ENCODE assay signal across 19 cellular contexts in the genomic region with DNA sequence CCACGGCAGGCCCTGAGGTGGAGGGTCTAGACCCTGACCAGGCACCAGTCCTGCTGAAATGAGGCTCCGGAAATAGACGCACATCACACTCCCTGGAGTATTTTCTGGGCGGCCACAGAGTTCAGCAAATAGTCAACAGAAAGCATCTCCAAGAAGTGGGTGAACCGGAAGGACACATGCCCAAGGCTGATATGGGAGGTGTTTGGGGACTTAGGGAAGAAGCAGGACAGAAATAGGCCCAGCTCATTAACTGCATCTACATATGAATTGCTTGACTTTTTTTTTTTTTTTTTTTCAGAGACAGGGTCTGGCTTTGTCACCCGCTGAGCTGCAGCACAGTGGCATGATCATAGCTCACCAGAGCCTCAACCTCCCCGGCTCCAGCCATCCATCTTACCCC. TPM values are rescaled to one million over a fixed set of nuclear protein-coding genes. Genes with fewer than 3 reads are reported as not detected.
DNase-seq lines count a peak whose midpoint lies in the region; ATAC-seq, FAIRE-seq and TF ChIP-seq lines count a peak whose summit lies in the region.
"Had no signal": no experiment of that assay in that cellular context is flagged by ENCODE, and none has a peak within 500 bp of the region (broad histone marks: within the 10 kb centered on the region; RNA-seq: fewer than 3 reads in every experiment).

No MANE protein-coding gene starts in this region.

- no TSS peak for BruUV-seq in HCT116 (replicated peaks; lab: Mats Ljungman, UMichigan)
- no TSS peak for BruUV-seq in K562 (replicated peaks; lab: Mats Ljungman, UMichigan)

- POLR2A ChIA-PET in AG04450 (lab: Yijun Ruan, JAX) = interaction anchor here (1.0 kb wide), 1 partner anchor 9 kb away, joined by 4 read pairs; no protein-coding TSS in a partner anchor
- POLR2A ChIA-PET in HCT116 (lab: Charles Lee) = no interaction called here
- POLR2A ChIA-PET in K562 (lab: Yijun Ruan, JAX) = interaction anchor here (0.6 to 1.1 kb wide), 4 partner anchors 11 to 1266 kb away, joined by 3 to 4 read pairs (median 3); no protein-coding TSS in a partner anchor

- ATAC-seq in HCT116 = no peak
- no peak for ATAC-seq in K562
- no peak for ATAC-seq in GM21381 (IDR thresholded peaks at IDR 0.05; ENCODE audit: unreplicated experiment)
- no peak for ATAC-seq in activated naive CD4-positive, alpha-beta T cell treated with anti-CD3 and anti-CD28 coated beads, Interleukin-2, amount 50 U/mL, for 72 hours
- ATAC-seq in HG02798 (IDR thresholded peaks at IDR 0.05; ENCODE audit: poor library complexity, unreplicated experiment) = no peak
- ATAC-seq: activated naive CD8-positive, alpha-beta T cell treated with anti-CD3 and anti-CD28 coated beads, Interleukin-2, amount 50 U/mL, for 24 hours; left lobe of liver; right cardiac atrium had no signal

- H3K4me2 ChIP-seq in HCT116 (ENCODE audit: low read length) = peak overlapping the region; percentile 76
- no peak overlapping the region for H3K4me2 ChIP-seq in K562 (ENCODE audit: insufficient read depth, low read length)
- no peak overlapping the region for H3K4me2 ChIP-seq in mesenchymal stem cell (ENCODE audit: low read length, poor library complexity, severe bottlenecking)

- no peak overlapping the region for H2BK5ac ChIP-seq in mesenchymal stem cell (ENCODE audit: low read depth, low read length, poor library complexity, severe bottlenecking)

- RAD21 ChIA-PET in HCT116 (lab: Charles Lee; ENCODE audit: low non-redundant PET in 1 of 2, low total read pairs in 2 of 2, uncharacterized antibody in 2 of 2, unreplicated experiment in 2 of 2) = no interaction called here

- no peak overlapping the region for H2BK120ac ChIP-seq in mesenchymal stem cell (ENCODE audit: low read depth, low read length)

- TF ChIP-seq POLR2A in HCT116 (IDR thresholded peaks at IDR 0.05; ENCODE audit: borderline replicate concordance, extremely low read depth, insufficient read depth, insufficient read length) = no peak
- no peak for TF ChIP-seq POLR2A in K562 (conservative IDR thresholded peaks at IDR 0.05)

- no peak for FAIRE-seq in K562 (lab: Jason Lieb, UNC)

- H2AFZ ChIP-seq in HCT116 (ENCODE audit: low read depth, low read length, poor library complexity, severe bottlenecking) (no peak overlapping the region), K562 (ENCODE audit: low read depth, low read length) (no peak overlapping the region), mesenchymal stem cell (ENCODE audit: low read depth, low read length) (no peak overlapping the region)

- no peak overlapping the region for H3K23ac ChIP-seq in mesenchymal stem cell (ENCODE audit: low read length in 2 of 2)

- H2BK12ac ChIP-seq in mesenchymal stem cell (ENCODE audit: low read length in 2 of 2) = no peak overlapping the region

- H3K36me3 ChIP-seq in HCT116 (ENCODE audit: control insufficient read depth in 1 of 2, insufficient read depth in 2 of 2, low read length in 2 of 2) (no peaks in the 10 kb centered on the region), K562 (ENCODE audit: control insufficient read depth, insufficient read depth, low read length) (no peaks in the 10 kb centered on the region), mesenchymal stem cell (ENCODE audit: control insufficient read depth in 1 of 2, insufficient read depth in 2 of 2, low read depth in 1 of 2, low read length in 2 of 2) (peaks cover 37 to 49% of the 10 kb centered on the region in 2 experiments)
- H3K36me3 ChIP-seq: thyroid gland had no signal

- no peaks in the 10 kb centered on the region for H3K9me2 ChIP-seq in HCT116 (ENCODE audit: insufficient read depth)

- no peak for TF ChIP-seq CTCF in AG04450 (IDR thresholded peaks at IDR 0.05; ENCODE audit: low read depth, low read length)
- TF ChIP-seq CTCF in HCT116 (IDR thresholded peaks at IDR 0.05 in 2 of 3, conservative IDR thresholded peaks at IDR 0.05 in 1 of 3; ENCODE audit: borderline replicate concordance in 1 of 3, insufficient read depth in 1 of 3, low read depth in 2 of 3, low read length in 2 of 3) = no peak
- no peak for TF ChIP-seq CTCF in K562 (IDR thresholded peaks at IDR 0.05 in 2 of 3, conservative IDR thresholded peaks at IDR 0.05 in 1 of 3; ENCODE audit: insufficient read depth in 2 of 3, low read depth in 1 of 3, low read length in 3 of 3)

- WGBS in K562 (ENCODE audit: insufficient coverage, low coverage, missing lambda C conversion rate) = 15% methylated on average over 7 of the region's 7 CpGs
- 81% methylated on average over 7 of the region's 7 CpGs for WGBS in mesenchymal stem cell

- H3K79me2 ChIP-seq in HCT116 (ENCODE audit: insufficient read depth, low read length) (peaks cover 44% of the 10 kb centered on the region), K562 (ENCODE audit: control insufficient read depth, insufficient read depth, low read length) (no peaks in the 10 kb centered on the region)

- no peaks in the 10 kb centered on the region for H3K9me3 Mint-ChIP-seq in activated naive CD4-positive, alpha-beta T cell treated with anti-CD3 and anti-CD28 coated beads, Interleukin-2, amount 50 U/mL, for 72 hours
- H3K9me3 Mint-ChIP-seq: activated naive CD8-positive, alpha-beta T cell treated with anti-CD3 and anti-CD28 coated beads, Interleukin-2, amount 50 U/mL, for 24 hours; nephron progenitor cell had no signal

- H2AK5ac ChIP-seq in mesenchymal stem cell (ENCODE audit: low read length, severe bottlenecking) = no peak overlapping the region

- no peak overlapping the region for H4K91ac ChIP-seq in mesenchymal stem cell (ENCODE audit: low read length)

- no peak overlapping the region for H3K27ac Mint-ChIP-seq in activated naive CD4-positive, alpha-beta T cell treated with anti-CD3 and anti-CD28 coated beads, Interleukin-2, amount 50 U/mL, for 72 hours
- H3K27ac Mint-ChIP-seq: activated naive CD8-positive, alpha-beta T cell treated with anti-CD3 and anti-CD28 coated beads, Interleukin-2, amount 50 U/mL, for 24 hours; nephron progenitor cell had no signal

- no peak overlapping the region for H3K14ac ChIP-seq in mesenchymal stem cell (ENCODE audit: low read length in 2 of 2)

- no peak overlapping the region for H2BK15ac ChIP-seq in mesenchymal stem cell (ENCODE audit: low read depth, poor library complexity, severe bottlenecking)

- H3K27ac ChIP-seq in AG04450 (ENCODE audit: low read depth, low read length) (peak overlapping the region; percentile 96), HCT116 (ENCODE audit: low read depth, low read length) (no peak overlapping the region), K562 (ENCODE audit: extremely low read depth, low read depth, low read length) (no peak overlapping the region), mesenchymal stem cell (ENCODE audit: low read length, poor library complexity, severe bottlenecking) (no peak overlapping the region)

- no peak for DNase-seq in AG04450 (ENCODE audit: low read depth, low spot score)
- no peak for DNase-seq in HCT116 (ENCODE audit: low read depth, low spot score)
- DNase-seq in K562 (ENCODE audit: extremely low read depth in 1 of 4, low spot score in 3 of 4) = no peak
- DNase-seq in mesenchymal stem cell = no peak
- no peak for DNase-seq in pons (ENCODE audit: low spot score)
- no peak for DNase-seq in activated naive CD4-positive, alpha-beta T cell treated with anti-CD3 and anti-CD28 coated beads, Interleukin-2, amount 50 U/mL, for 72 hours (ENCODE audit: low spot score in 2 of 2)
- DNase-seq: activated CD4-positive, alpha-beta T cell treated with anti-CD3 and anti-CD28 coated beads for 48 hours; activated naive CD8-positive, alpha-beta T cell treated with anti-CD3 and anti-CD28 coated beads, Interleukin-2, amount 50 U/mL, for 24 hours; activated T-cell treated with anti-CD3 and anti-CD28 coated beads, Interleukin-2, amount 50 U/mL, for 1 hour; DMS153; MV-4-11; nephron progenitor cell; right cardiac atrium; SHP77; stimulated activated CD4-positive, alpha-beta T cell treated with anti-CD3 and anti-CD28 coated beads, Interleukin-2, amount 100 ng/mL, for 24 hours; thyroid gland had no signal

- H3K9me1 ChIP-seq in K562 (ENCODE audit: control insufficient read depth, insufficient read depth, low read length) = no peaks in the 10 kb centered on the region

- H3K9ac ChIP-seq in HCT116 (ENCODE audit: low read length) = peak overlapping the region; percentile 23; the same call in 1 of the 2 replicates
- H3K9ac ChIP-seq in K562 (ENCODE audit: insufficient read depth in 1 of 2, low read depth in 2 of 2, low read length in 2 of 2) = peak overlapping the region in 1 of 2 experiments; percentile 20; a peak in 1 of 4 replicates
- H3K9ac ChIP-seq in mesenchymal stem cell (ENCODE audit: low read length) = peak overlapping the region; percentile 87

- intact Hi-C loops in HCT116 (cut with micrococcal nuclease) (no loop called here), K562 (cut with micrococcal nuclease) (no loop called here)

- H3K4me1 ChIP-seq in HCT116 (ENCODE audit: control insufficient read depth in 1 of 2, insufficient read depth in 2 of 2, low read length in 2 of 2) = peaks cover 39 to 48% of the 10 kb centered on the region in 2 experiments
- peaks cover 0 to 20% of the 10 kb centered on the region in 2 experiments; a peak in 4 of 5 replicates for H3K4me1 ChIP-seq in K562 (replicated peaks in 1 of 2; ENCODE audit: control insufficient read depth in 2 of 2, insufficient read depth in 2 of 2, low read length in 2 of 2)
- peaks cover 53% of the 10 kb centered on the region for H3K4me1 ChIP-seq in mesenchymal stem cell (ENCODE audit: control insufficient read depth, insufficient read depth, low read depth, low read length)

- in situ Hi-C loops in K562 (cut with MboI) = no loop called here

- H3K18ac ChIP-seq in mesenchymal stem cell (ENCODE audit: low read depth in 1 of 2, low read length in 2 of 2) = no peak overlapping the region

- H3K4me3 ChIP-seq in AG04450 (ENCODE audit: low read depth, low read length) (no peak overlapping the region), HCT116 (replicated peaks in 1 of 2; ENCODE audit: low read depth in 1 of 2, low read length in 2 of 2) (no peak overlapping the region), K562 (no peak overlapping the region), mesenchymal stem cell (ENCODE audit: insufficient read depth in 1 of 2, low read depth in 1 of 2, low read length in 2 of 2) (peak overlapping the region in 1 of 2 experiments; percentile 45)
- H3K4me3 ChIP-seq: thyroid gland had no signal

- H3K4ac ChIP-seq in mesenchymal stem cell (ENCODE audit: low read depth in 1 of 2, low read length in 2 of 2) = no peak overlapping the region

- no peaks in the 10 kb centered on the region for H3K27me3 ChIP-seq in AG04450 (ENCODE audit: control insufficient read depth, insufficient read depth, low read length)
- H3K27me3 ChIP-seq in HCT116 (ENCODE audit: insufficient read depth, low read length) = peaks cover 4% of the 10 kb centered on the region; the same call in 1 of the 2 replicates
- H3K27me3 ChIP-seq in K562 (ENCODE audit: control insufficient read depth in 2 of 2, insufficient read depth in 2 of 2, low read length in 2 of 2) = peaks cover 18 to 72% of the 10 kb centered on the region in 2 experiments
- H3K27me3 ChIP-seq in mesenchymal stem cell (ENCODE audit: control insufficient read depth in 1 of 2, insufficient read depth in 1 of 2, low read length in 2 of 2) = no peaks in the 10 kb centered on the region
- H3K27me3 ChIP-seq: thyroid gland had no signal

- peaks cover 8% of the 10 kb centered on the region; the same call in 1 of the 2 replicates for H4K20me1 ChIP-seq in HCT116 (ENCODE audit: insufficient read depth)
- H4K20me1 ChIP-seq in K562 (replicated peaks; ENCODE audit: control insufficient read depth, insufficient read depth, low read length) = peaks cover 11% of the 10 kb centered on the region

- H4K8ac ChIP-seq in mesenchymal stem cell (ENCODE audit: low read length) = no peak overlapping the region

- H3K36me3 Mint-ChIP-seq in activated naive CD4-positive, alpha-beta T cell treated with anti-CD3 and anti-CD28 coated beads, Interleukin-2, amount 50 U/mL, for 72 hours = no peaks in the 10 kb centered on the region

- CTCF ChIA-PET in AG04450 (lab: Charles Lee) = interaction anchor here (0.5 to 2.4 kb wide), 4 partner anchors 15 to 32 kb away, joined by 3 to 8 read pairs (median 4); no protein-coding TSS in a partner anchor
- CTCF ChIA-PET in HCT116 (lab: Charles Lee) = interaction anchor here (0.6 kb wide), 1 partner anchor 56 kb away, joined by 3 read pairs; no protein-coding TSS in a partner anchor
- CTCF ChIA-PET in K562 (lab: Yijun Ruan, JAX; ENCODE audit: low intra/inter-chr PET ratio) = no interaction called here

- H3K9me3 ChIP-seq in AG04450 (ENCODE audit: control insufficient read depth, insufficient read depth, low read length) = no peaks in the 10 kb centered on the region
- H3K9me3 ChIP-seq in HCT116 (ENCODE audit: control insufficient read depth in 1 of 2, insufficient read depth in 1 of 2, low read depth in 1 of 2, low read length in 2 of 2) = no peaks in the 10 kb centered on the region
- no peaks in the 10 kb centered on the region for H3K9me3 ChIP-seq in K562 (replicated peaks; ENCODE audit: control insufficient read depth, insufficient read depth, low read depth, low read length)
- no peaks in the 10 kb centered on the region for H3K9me3 ChIP-seq in mesenchymal stem cell (ENCODE audit: control insufficient read depth, low read length)
- H3K9me3 ChIP-seq: thyroid gland had no signal

- TF ChIP-seq EP300 in K562 (IDR thresholded peaks at IDR 0.05; ENCODE audit: low read length) = no peak

- TF ChIP-seq RAD21 in HCT116 (IDR thresholded peaks at IDR 0.05; ENCODE audit: low read depth) (no peak), K562 (CRISPR knock-in tag; conservative IDR thresholded peaks at IDR 0.05 in 1 of 2, IDR thresholded peaks at IDR 0.05 in 1 of 2) (no peak)

- H3K79me1 ChIP-seq in mesenchymal stem cell (replicated peaks; ENCODE audit: low read length, poor library complexity, severe bottlenecking) = peaks cover 4% of the 10 kb centered on the region

RNA-seq across cellular contexts. Expression of a gene that starts 36.5 kb away (rescaled TPM):
- polyA plus RNA-seq in AG04450 (2011; rRNA removed) (1.1 TPM in 2 replicates), K562 (2011; rRNA removed) (0.04 TPM in 1 of 2 replicates, not detected in the other), K562 (2014; fragmentation: Illumina TruSeq; extraction: Trizol) (0.03 and 0.04 TPM in 2 replicates), K562 (2014; fragmentation: Nextera tagmentation; extraction: Ambion mirVana) (not detected), K562 (2014; rRNA removed) (0.01 and 0.05 TPM in 2 replicates)
- 2.7 and 4.0 TPM in 2 replicates for polyA minus RNA-seq in AG04450 (2011; rRNA and poly(A)+ RNA removed)
- total RNA-seq in HCT116 (2021; ENCODE audit: unreplicated experiment) (7.7 TPM), K562 (2014; rRNA removed) (0.08 TPM in 1 of 2 replicates, not detected in the other), K562 (2014; rRNA removed; fragmentation: Illumina TruSeq; extraction: Trizol) (0.03 TPM in 1 of 2 replicates, not detected in the other), K562 (2015; rRNA removed; fragmentation: Illumina TruSeq; extraction: Trizol) (0.04 TPM in 2 replicates), K562 (2021) (0.18 and 0.87 TPM in 2 replicates)
- polyA plus RNA-seq in HCT116 (2012) = 2.2 and 4.3 TPM in 2 replicates
- 0.12 and 0.14 TPM in 2 replicates for total RNA-seq in K562 (2011; cell fraction: chromatin; rRNA removed; ENCODE audit: low replicate concordance)
- 0.26 and 1.2 TPM in 2 replicates for total RNA-seq in K562 (2011; cell fraction: nucleolus; rRNA removed)
- total RNA-seq in K562 (2011; cell fraction: nucleoplasm; rRNA removed) = 0.22 and 0.61 TPM in 2 replicates
- polyA plus RNA-seq in K562 (2011; cell fraction: cytosol; rRNA removed) = 0.01 and 0.06 TPM in 2 replicates
- polyA plus RNA-seq in K562 (2011; cell fraction: nucleus; rRNA removed) = 0.01 and 0.14 TPM in 2 replicates
- 0.19 and 1.0 TPM in 2 replicates for polyA plus RNA-seq in K562 (2012)
- 0.04 TPM in 1 of 2 replicates, not detected in the other for polyA minus RNA-seq in K562 (2011; rRNA and poly(A)+ RNA removed)
- 0.46 TPM in 1 of 2 replicates, not detected in the other for polyA minus RNA-seq in K562 (2011; cell fraction: cytosol; rRNA and poly(A)+ RNA removed)
- 0.33 and 0.40 TPM in 2 replicates for polyA minus RNA-seq in K562 (2011; cell fraction: nucleus; rRNA and poly(A)+ RNA removed)
- polyA plus RNA-seq in mesenchymal stem cell (2013, experiment 1 of 2) = 2.7 TPM
- polyA plus RNA-seq in mesenchymal stem cell (2013, experiment 2 of 2) = 2.9 TPM
- 1 to 10 TPM; 4.5 to 9.1 TPM for total RNA-seq in activated naive CD4-positive, alpha-beta T cell treated with anti-CD3 and anti-CD28 coated beads, Interleukin-2, amount 50 U/mL, for 72 hours
